In genomic region chr2:219161097-219161496, GRCh38 we compare ENCODE assay signal across 8 cellular contexts. TPM values are rescaled to one million over a fixed set of nuclear protein-coding genes. Genes with fewer than 3 reads are reported as not detected.
DNase-seq lines count a peak whose midpoint lies in the region; ATAC-seq and TF ChIP-seq lines count a peak whose summit lies in the region.

No MANE protein-coding gene starts in this region.

- WGBS in testis, 2 donors: 56 to 67% methylated on average over 4 of the region's 4 CpGs

- H3K4me3 ChIP-seq in kidney epithelial cell (ENCODE audit: low read depth, low read length) (peak overlapping the region; percentile 82), testis (peak overlapping the region; percentile 67 to 85)

- DNase-seq in activated CD4-positive, alpha-beta T cell treated with anti-CD3 and anti-CD28 coated beads for 36 hours: no peak
- no peak for DNase-seq in activated CD4-positive, alpha-beta T cell treated with anti-CD3 and anti-CD28 coated beads, Interleukin-2, amount 50 U/mL, for 4 hours
- no peak for DNase-seq in activated naive CD8-positive, alpha-beta T cell treated with anti-CD3 and anti-CD28 coated beads, Interleukin-2, amount 50 U/mL, for 24 hours
- DNase-seq in kidney epithelial cell (ENCODE audit: low read depth) (no peak), testis (no peak), cortex of kidney (lab: John Stamatoyannopoulos, UW) (no peak), SHP77 treated with DMSO at 0.1 percent for 48 hours (lab: John Stamatoyannopoulos, UW) (no peak)
- DNase-seq in stimulated activated CD4-positive, alpha-beta T cell treated with anti-CD3 and anti-CD28 coated beads, Interleukin-1b, Interleukin-23, amount 100 ng/mL, for 48 hours: no peak

- TF ChIP-seq POLR2A in testis (IDR thresholded peaks at IDR 0.05): no peak

- no peaks in the 10 kb centered on the region for H3K27me3 ChIP-seq in kidney epithelial cell (ENCODE audit: control insufficient read depth, insufficient read depth, low read length)
- no peaks in the 10 kb centered on the region for H3K27me3 ChIP-seq in testis

- no peak for ATAC-seq in activated CD4-positive, alpha-beta T cell treated with anti-CD3 and anti-CD28 coated beads for 36 hours
- no peak for ATAC-seq in activated naive CD8-positive, alpha-beta T cell treated with anti-CD3 and anti-CD28 coated beads, Interleukin-2, amount 50 U/mL, for 24 hours

- H3K36me3 ChIP-seq in kidney epithelial cell (ENCODE audit: control insufficient read depth, insufficient read depth, low read length): no peaks in the 10 kb centered on the region
- no peaks in the 10 kb centered on the region for H3K36me3 ChIP-seq in testis (ENCODE audit: low read depth, missing control alignments)

- TF ChIP-seq CTCF in kidney epithelial cell (IDR thresholded peaks at IDR 0.05; ENCODE audit: insufficient read depth, low read length, poor library complexity, severe bottlenecking) (no peak), testis (IDR thresholded peaks at IDR 0.05) (no peak)

- H3K27ac ChIP-seq in testis: peak overlapping the region; percentile 93 to 96

- intact Hi-C loops in activated CD4-positive, alpha-beta T cell treated with anti-CD3 and anti-CD28 coated beads for 36 hours (cut with DNase I, micrococcal nuclease): loop anchor here (2.0 to 5.0 kb wide), 4 partner anchors 58 to 381 kb away; partner anchors contain the start of genes ABCB6 (in 1 of the 2), CHPF (in 1 of the 2) and TMEM198 (in 1 of the 2)
- intact Hi-C loops in testis (cut with DNase I; ENCODE audit: low total_unique reads): loop anchor here (5.0 kb wide), 1 partner anchor 131 kb away; no protein-coding TSS in a partner anchor

- H3K9me3 Mint-ChIP-seq in activated CD4-positive, alpha-beta T cell treated with anti-CD3 and anti-CD28 coated beads for 36 hours (ENCODE audit: low read depth): no peaks in the 10 kb centered on the region
- H3K9me3 Mint-ChIP-seq in activated naive CD8-positive, alpha-beta T cell treated with anti-CD3 and anti-CD28 coated beads, Interleukin-2, amount 50 U/mL, for 24 hours: no peaks in the 10 kb centered on the region

- H3K27me3 Mint-ChIP-seq in activated CD4-positive, alpha-beta T cell treated with anti-CD3 and anti-CD28 coated beads for 36 hours: no peaks in the 10 kb centered on the region
- no peaks in the 10 kb centered on the region for H3K27me3 Mint-ChIP-seq in activated naive CD8-positive, alpha-beta T cell treated with anti-CD3 and anti-CD28 coated beads, Interleukin-2, amount 50 U/mL, for 24 hours

- POLR2A ChIA-PET in activated CD4-positive, alpha-beta T cell treated with anti-CD3 and anti-CD28 coated beads for 36 hours (lab: Charles Lee): no interaction called here

- H3K36me3 Mint-ChIP-seq in activated CD4-positive, alpha-beta T cell treated with anti-CD3 and anti-CD28 coated beads for 36 hours (ENCODE audit: low read depth): peaks cover 9% of the 10 kb centered on the region
- H3K36me3 Mint-ChIP-seq in activated naive CD8-positive, alpha-beta T cell treated with anti-CD3 and anti-CD28 coated beads, Interleukin-2, amount 50 U/mL, for 24 hours (ENCODE audit: low read depth): peaks cover 12% of the 10 kb centered on the region

- H3K9me3 ChIP-seq in testis: no peaks in the 10 kb centered on the region

- peaks cover 13% of the 10 kb centered on the region for H3K4me1 Mint-ChIP-seq in activated CD4-positive, alpha-beta T cell treated with anti-CD3 and anti-CD28 coated beads for 36 hours
- H3K4me1 Mint-ChIP-seq in activated naive CD8-positive, alpha-beta T cell treated with anti-CD3 and anti-CD28 coated beads, Interleukin-2, amount 50 U/mL, for 24 hours: peaks cover 19% of the 10 kb centered on the region

- CTCF ChIA-PET in activated CD4-positive, alpha-beta T cell treated with anti-CD3 and anti-CD28 coated beads for 36 hours (lab: Charles Lee): interaction anchor here (1.1 to 3.0 kb wide), 2 partner anchors 11 to 32 kb away, joined by 3 to 12 read pairs; no protein-coding TSS in a partner anchor

- H3K27ac Mint-ChIP-seq in activated CD4-positive, alpha-beta T cell treated with anti-CD3 and anti-CD28 coated beads for 36 hours: peak overlapping the region; percentile 88
- H3K27ac Mint-ChIP-seq in activated naive CD8-positive, alpha-beta T cell treated with anti-CD3 and anti-CD28 coated beads, Interleukin-2, amount 50 U/mL, for 24 hours: peak overlapping the region; percentile 95

- H3K4me3 Mint-ChIP-seq in activated CD4-positive, alpha-beta T cell treated with anti-CD3 and anti-CD28 coated beads for 36 hours: peak overlapping the region; percentile 81
- peak overlapping the region; percentile 86 for H3K4me3 Mint-ChIP-seq in activated naive CD8-positive, alpha-beta T cell treated with anti-CD3 and anti-CD28 coated beads, Interleukin-2, amount 50 U/mL, for 24 hours

- no peaks in the 10 kb centered on the region for H3K4me1 ChIP-seq in testis

RNA-seq across cellular contexts. Expression of gene NHEJ1, which starts 0.5 kb away (rescaled TPM):
- total RNA-seq in activated CD4-positive, alpha-beta T cell treated with anti-CD3 and anti-CD28 coated beads for 36 hours: 10 to 100 TPM; 20.7 to 23.8 TPM
- total RNA-seq in kidney epithelial cell (16.1 and 19.1 TPM in 2 replicates), testis (10 to 100 TPM; 33.4 to 38.5 TPM)
- 67.0 TPM for polyA plus RNA-seq in testis (ENCODE audit: insufficient read depth, low read depth, low replicate concordance)

RNA-seq across cellular contexts. Expression of gene SLC23A3, which starts 8.7 kb away (rescaled TPM):
- 1 to 10 TPM; 1.2 to 1.9 TPM for total RNA-seq in activated CD4-positive, alpha-beta T cell treated with anti-CD3 and anti-CD28 coated beads for 36 hours
- 0.84 and 1.2 TPM in 2 replicates for total RNA-seq in kidney epithelial cell
- total RNA-seq in testis: under 1 TPM; 0.39 to 0.56 TPM
- polyA plus RNA-seq in testis (ENCODE audit: insufficient read depth, low read depth, low replicate concordance): 0.42 TPM

RNA-seq across cellular contexts. Expression of gene CNPPD1, which starts 15.6 kb away (rescaled TPM):
- 10 to 100 TPM; 38.7 to 41.4 TPM for total RNA-seq in activated CD4-positive, alpha-beta T cell treated with anti-CD3 and anti-CD28 coated beads for 36 hours
- total RNA-seq in kidney epithelial cell (54.2 and 55.3 TPM in 2 replicates), testis (10 to 100 TPM; 38.3 to 60.5 TPM)
- polyA plus RNA-seq in testis (ENCODE audit: insufficient read depth, low read depth, low replicate concordance): 68.0 TPM

RNA-seq across cellular contexts. Expression of gene RETREG2, which starts 17.0 kb away (rescaled TPM):
- total RNA-seq in activated CD4-positive, alpha-beta T cell treated with anti-CD3 and anti-CD28 coated beads for 36 hours: 10 to 100 TPM; 58.8 to 70.1 TPM
- total RNA-seq in kidney epithelial cell: 95.2 and 111 TPM in 2 replicates
- total RNA-seq in testis: 100 to 1,000 TPM; 135 to 138 TPM
- 441 TPM for polyA plus RNA-seq in testis (ENCODE audit: insufficient read depth, low read depth, low replicate concordance)

RNA-seq across cellular contexts. Expression of gene ZFAND2B, which starts 45.5 kb away (rescaled TPM):
- 10 to 100 TPM; 21.5 to 27.6 TPM for total RNA-seq in activated CD4-positive, alpha-beta T cell treated with anti-CD3 and anti-CD28 coated beads for 36 hours
- 44.3 and 48.2 TPM in 2 replicates for total RNA-seq in kidney epithelial cell
- 10 to 100 TPM; 34.3 to 41.3 TPM for total RNA-seq in testis
- 27.0 TPM for polyA plus RNA-seq in testis (ENCODE audit: insufficient read depth, low read depth, low replicate concordance)
